In genomic region chr21:43347864-43348766, GRCh38 we compare ENCODE assay signal across 22 cellular contexts.
DNase-seq lines count a peak whose midpoint lies in the region; ATAC-seq, FAIRE-seq and TF ChIP-seq lines count a peak whose summit lies in the region.
"Had no signal": no experiment of that assay in that cellular context is flagged by ENCODE, and none has a peak within 500 bp of the region (broad histone marks: within the 10 kb centered on the region; RNA-seq: fewer than 3 reads in every experiment).

No MANE protein-coding gene starts in this region.

- H3K4me1 Mint-ChIP-seq in activated T-cell treated with anti-CD3 and anti-CD28 coated beads, Interleukin-2, amount 50 U/mL, for 4 hours (ENCODE audit: low read depth), result peaks cover 1% of the 10 kb centered on the region

- peaks cover 59 to 96% (median 73%) of the 10 kb centered on the region in 10 experiments for H3K4me1 ChIP-seq in BLaER1 treated with 17β-estradiol and CSF1 and Interleukin-3, amounts not matched to agents 10 nM and 100 nM
- H3K4me1 ChIP-seq in hepatocyte (ENCODE audit: insufficient read depth) (peaks cover 46% of the 10 kb centered on the region), skeletal muscle tissue (ENCODE audit: control insufficient read depth in 3 of 3, insufficient read depth in 3 of 3, low read length in 3 of 3) (peaks cover 0 to 9% (median 7%) of the 10 kb centered on the region in 3 donors), small intestine (ENCODE audit: control insufficient read depth in 2 of 2, insufficient read depth in 1 of 2, low read depth in 1 of 2, low read length in 1 of 2) (no peaks in the 10 kb centered on the region)

- H3K79me2 ChIP-seq in hepatocyte, result no peaks in the 10 kb centered on the region

- DNase-seq in SW480 (ENCODE audit: low spot score) (peak; percentile 77), hepatocyte (ENCODE audit: low spot score) (no peak), T-helper 9 cell (no peak), small intestine (no peak)
- DNase-seq in activated T-cell treated with anti-CD3 and anti-CD28 coated beads, Interleukin-2, amount 50 U/mL, for 4 hours, result no peak
- DNase-seq: activated CD4-positive, alpha-beta T cell treated with anti-CD3 and anti-CD28 coated beads for 36 hours; activated naive CD4-positive, alpha-beta T cell treated with Interleukin-2 at 50 U/mL for 16 hours; activated T-cell treated with anti-CD3 and anti-CD28 coated beads, Interleukin-2, amount 50 U/mL, for 48 hours; CD8-positive, alpha-beta T cell; cortex of kidney; DMS53; hippocampal formation; KBM-7; MV-4-11; NCI-H187; NCI-H2227 treated with DMSO at 0.1 percent for 48 hours; NCI-H748 treated with DMSO at 0.1 percent for 48 hours; SW 1271 had no signal

- no peaks in the 10 kb centered on the region for H3K36me3 Mint-ChIP-seq in activated T-cell treated with anti-CD3 and anti-CD28 coated beads, Interleukin-2, amount 50 U/mL, for 4 hours (ENCODE audit: insufficient read depth)
- H3K36me3 Mint-ChIP-seq: CD8-positive, alpha-beta T cell had no signal

- no peak overlapping the region for H3K4me3 Mint-ChIP-seq in activated T-cell treated with anti-CD3 and anti-CD28 coated beads, Interleukin-2, amount 50 U/mL, for 4 hours
- H3K4me3 Mint-ChIP-seq: activated CD4-positive, alpha-beta T cell treated with anti-CD3 and anti-CD28 coated beads for 36 hours; CD8-positive, alpha-beta T cell had no signal

- H3K9ac ChIP-seq in BLaER1 treated with 17β-estradiol and CSF1 and Interleukin-3, amounts not matched to agents 10 nM and 100 nM, result peak overlapping the region; percentile 4 to 72 (median 50); a peak in 19 of 22 replicates
- H3K9ac ChIP-seq in skeletal muscle tissue (ENCODE audit: low read depth in 1 of 3, low read length in 3 of 3), result peak overlapping the region in 1 of 3 donors; percentile 40

- 81% methylated on average over 23 of the region's 24 CpGs for WGBS in hepatocyte (ENCODE audit: low lambda C conversion rate, missing lambda C conversion rate)
- WGBS in small intestine, 3 donors, result 70 to 78% (median 73%) methylated on average over 24 of the region's 24 CpGs

- no peak for ATAC-seq in activated T-cell treated with anti-CD3 and anti-CD28 coated beads, Interleukin-2, amount 50 U/mL, for 4 hours
- ATAC-seq: activated CD4-positive, alpha-beta T cell treated with anti-CD3 and anti-CD28 coated beads for 36 hours; CD8-positive, alpha-beta T cell had no signal

- no peak overlapping the region for H2AFZ ChIP-seq in hepatocyte

- H3K4me2 ChIP-seq in BLaER1 treated with 17β-estradiol and CSF1 and Interleukin-3, amounts not matched to agents 10 nM and 100 nM, result peak overlapping the region; percentile 63 to 91 (median 81)
- no peak overlapping the region for H3K4me2 ChIP-seq in hepatocyte

- FAIRE-seq in small intestine (lab: Jason Lieb, UNC), result no peak
- FAIRE-seq: bronchial epithelial cell, TTC549 had no signal

- no peaks in the 10 kb centered on the region for H3K27me3 Mint-ChIP-seq in activated T-cell treated with anti-CD3 and anti-CD28 coated beads, Interleukin-2, amount 50 U/mL, for 4 hours (ENCODE audit: low read depth)
- H3K27me3 Mint-ChIP-seq: activated CD4-positive, alpha-beta T cell treated with anti-CD3 and anti-CD28 coated beads for 36 hours had no signal

- H3K27ac ChIP-seq in BLaER1 treated with 17β-estradiol and CSF1 and Interleukin-3, amounts not matched to agents 10 nM and 100 nM, result peak overlapping the region; percentile 37 to 93 (median 85); a peak in 19 of 22 replicates
- H3K27ac ChIP-seq in hepatocyte (peak overlapping the region; percentile 70), skeletal muscle tissue (ENCODE audit: low read depth, low read length) (peak overlapping the region; percentile 36), small intestine (ENCODE audit: low read depth in 1 of 2, low read length in 1 of 2) (peak overlapping the region in 1 of 2 donors; percentile 75)

- H3K4me3 ChIP-seq in BLaER1 treated with 17β-estradiol and CSF1 and Interleukin-3, amounts not matched to agents 10 nM and 100 nM, result 0 out of 20 replicates have a peak overlapping the region, but pooled peaks of 1 of the 10 experiments have one; percentile 8
- H3K4me3 ChIP-seq in hepatocyte (no peak overlapping the region), skeletal muscle tissue (ENCODE audit: low read length in 3 of 3) (no peak overlapping the region), small intestine (ENCODE audit: low read depth in 1 of 2, low read length in 2 of 2) (no peak overlapping the region)

- peaks cover 0 to 15% (median 0%) of the 10 kb centered on the region in 11 experiments; a peak in 5 of 22 replicates for H3K9me3 ChIP-seq in BLaER1 treated with 17β-estradiol and CSF1 and Interleukin-3, amounts not matched to agents 10 nM and 100 nM (replicated peaks in 1 of 11)
- H3K9me3 ChIP-seq in hepatocyte (ENCODE audit: low read depth), result no peaks in the 10 kb centered on the region
- H3K9me3 ChIP-seq in skeletal muscle tissue (ENCODE audit: control insufficient read depth in 3 of 3, low read length in 3 of 3), result no peaks in the 10 kb centered on the region
- H3K9me3 ChIP-seq in small intestine (ENCODE audit: control insufficient read depth, low read depth), result no peaks in the 10 kb centered on the region

- no peaks in the 10 kb centered on the region for H3K27me3 ChIP-seq in BLaER1 treated with 17β-estradiol and CSF1 and Interleukin-3, amounts not matched to agents 10 nM and 100 nM
- H3K27me3 ChIP-seq in hepatocyte (no peaks in the 10 kb centered on the region), skeletal muscle tissue (ENCODE audit: control insufficient read depth in 3 of 3, insufficient read depth in 3 of 3, low read length in 3 of 3) (no peaks in the 10 kb centered on the region), small intestine (ENCODE audit: control insufficient read depth in 2 of 2, insufficient read depth in 2 of 2, low read length in 2 of 2) (no peaks in the 10 kb centered on the region)

- H3K9me3 Mint-ChIP-seq in activated T-cell treated with anti-CD3 and anti-CD28 coated beads, Interleukin-2, amount 50 U/mL, for 4 hours, result no peaks in the 10 kb centered on the region
- H3K9me3 Mint-ChIP-seq: CD8-positive, alpha-beta T cell had no signal

- no peaks in the 10 kb centered on the region for H3K9me2 ChIP-seq in hepatocyte (replicated peaks; ENCODE audit: insufficient read depth)

- no peak for TF ChIP-seq CTCF in hepatocyte (IDR thresholded peaks at IDR 0.05; ENCODE audit: poor library complexity)

- H3K36me3 ChIP-seq in BLaER1 treated with 17β-estradiol and CSF1 and Interleukin-3, amounts not matched to agents 10 nM and 100 nM, result no peaks in the 10 kb centered on the region
- H3K36me3 ChIP-seq in hepatocyte (replicated peaks; ENCODE audit: insufficient read depth, low read depth), result no peaks in the 10 kb centered on the region
- H3K36me3 ChIP-seq in skeletal muscle tissue (ENCODE audit: control insufficient read depth in 3 of 3, insufficient read depth in 3 of 3, low read length in 3 of 3), result no peaks in the 10 kb centered on the region
- H3K36me3 ChIP-seq in small intestine (ENCODE audit: control insufficient read depth in 2 of 2, insufficient read depth in 2 of 2, low read length in 2 of 2), result no peaks in the 10 kb centered on the region

- no peaks in the 10 kb centered on the region for H4K20me1 ChIP-seq in BLaER1 treated with 17β-estradiol and CSF1 and Interleukin-3, amounts not matched to agents 10 nM and 100 nM
- H4K20me1 ChIP-seq in hepatocyte (ENCODE audit: insufficient read depth, poor library complexity, severe bottlenecking), result no peaks in the 10 kb centered on the region
